30 cellular contexts compared by ENCODE assay signal in genomic region chr21:45413922-45414321, GRCh38. TPM values are rescaled to one million over a fixed set of nuclear protein-coding genes. Genes with fewer than 3 reads are reported as not detected.
DNase-seq lines count a peak whose midpoint lies in the region; ATAC-seq and TF ChIP-seq lines count a peak whose summit lies in the region.
"Had no signal": no experiment of that assay in that cellular context is flagged by ENCODE, and none has a peak within 500 bp of the region (broad histone marks: within the 10 kb centered on the region; RNA-seq: fewer than 3 reads in every experiment).

No MANE protein-coding gene starts in this region.

- peaks cover 81% of the 10 kb centered on the region for H3K4me1 ChIP-seq in Panc1 (ENCODE audit: control insufficient read depth, insufficient read depth, low read length)
- H3K4me1 ChIP-seq: pancreas had no signal

- no peaks in the 10 kb centered on the region; the same call in 1 of the 2 replicates for H3K36me3 ChIP-seq in Panc1 (ENCODE audit: control insufficient read depth, insufficient read depth, low read length)
- H3K36me3 ChIP-seq: BLaER1 treated with 17β-estradiol and CSF1 and Interleukin-3, amounts not matched to agents 10 nM and 100 nM; pancreas; Peyer's patch; right lobe of liver; SJCRH30; suprapubic skin had no signal

- no peak overlapping the region for H3K27ac Mint-ChIP-seq in glutamatergic neuron (ENCODE audit: unreplicated experiment)
- peak overlapping the region; percentile 62 for H3K27ac Mint-ChIP-seq in progenitor cell of endocrine pancreas
- H3K27ac Mint-ChIP-seq: activated naive CD4-positive, alpha-beta T cell treated with anti-CD3 and anti-CD28 coated beads, Interleukin-2, amount 10 ng/mL, durations not matched to agents 7 days and 5 days; activated T-helper 1 cell treated with anti-CD3 and anti-CD28 coated beads, Interleukin-12 subunit alpha, Interleukin-12 subunit beta, Interleukin-2, Interleukin-4 antibody, amounts not matched to agents 30 ng/mL and 10 ng/mL and 1 ng/mL, durations not matched to agents 14 hours and 24 hours and 36 hours; stimulated activated effector memory CD8-positive, alpha-beta T cell treated with anti-CD3 and anti-CD28 coated beads, Interleukin-12 subunit alpha, Interleukin-12 subunit beta, amount 100 ng/mL, for 72 hours had no signal

- in situ Hi-C loops in Panc1 (cut with HindIII; ENCODE audit: low pct_unique_long_range_greater_than_20kb, low sequenced_read_pairs), result no loop called here

- TF ChIP-seq CTCF in Panc1 (IDR thresholded peaks at IDR 0.05) (no peak), glutamatergic neuron (IDR thresholded peaks at IDR 0.05; ENCODE audit: partially characterized antibody, unreplicated experiment) (no peak), progenitor cell of endocrine pancreas (IDR thresholded peaks at IDR 0.05; ENCODE audit: unreplicated experiment) (no peak)

- DNase-seq in Panc1 (ENCODE audit: low read depth, low spot score), result no peak
- DNase-seq in glutamatergic neuron, result peak; percentile 11
- peak; percentile 74 for DNase-seq in left kidney (ENCODE audit: low read depth, low spot score)
- no peak for DNase-seq in progenitor cell of endocrine pancreas (ENCODE audit: low spot score, unreplicated experiment)
- DNase-seq in NCI-H1930 (lab: John Stamatoyannopoulos, UW), result no peak
- DNase-seq: activated naive CD4-positive, alpha-beta T cell treated with anti-CD3 and anti-CD28 coated beads, Interleukin-2, amount 10 ng/mL, durations not matched to agents 7 days and 5 days; Caco-2; DMS79; effector CD8-positive, alpha-beta T cell; GF-D8; head of caudate nucleus; left colon; naive thymus-derived CD4-positive, alpha-beta T cell; NCI-H1105; NCI-H187 treated with DMSO at 0.1 percent for 48 hours; NCI-H524; NK-92 treated with Interleukin-12 subunit alpha and Interleukin-12 subunit beta, amount 100 ng/mL, for 24 hours; Peyer's patch; SJCRH30; stimulated activated CD4-positive, alpha-beta T cell treated with anti-CD3 and anti-CD28 coated beads, Interleukin-4, amount 100 ng/mL, for 24 hours had no signal

- H3K4me1 Mint-ChIP-seq in glutamatergic neuron (ENCODE audit: low read depth, unreplicated experiment), result peaks cover 5% of the 10 kb centered on the region
- peaks cover 40% of the 10 kb centered on the region for H3K4me1 Mint-ChIP-seq in progenitor cell of endocrine pancreas (ENCODE audit: low read depth)
- H3K4me1 Mint-ChIP-seq: activated naive CD4-positive, alpha-beta T cell treated with anti-CD3 and anti-CD28 coated beads, Interleukin-2, amount 10 ng/mL, durations not matched to agents 7 days and 5 days; naive thymus-derived CD4-positive, alpha-beta T cell; stimulated activated effector memory CD8-positive, alpha-beta T cell treated with anti-CD3 and anti-CD28 coated beads, Interleukin-12 subunit alpha, Interleukin-12 subunit beta, amount 100 ng/mL, for 72 hours had no signal

- H3K9me3 ChIP-seq in Panc1 (ENCODE audit: control insufficient read depth, insufficient read depth, low read depth, low read length), result no peaks in the 10 kb centered on the region
- H3K9me3 ChIP-seq: BLaER1 treated with 17β-estradiol and CSF1 and Interleukin-3, amounts not matched to agents 10 nM and 100 nM; Caco-2; pancreas; Peyer's patch; right lobe of liver; SJCRH30; suprapubic skin had no signal

- no TSS peak for BruUV-seq in Panc1 (replicated peaks; lab: Mats Ljungman, UMichigan)

- POLR2A ChIA-PET in Panc1 (lab: Charles Lee), result no interaction called here

- H3K4me3 ChIP-seq in Panc1 (ENCODE audit: low read depth in 2 of 2, low read length in 2 of 2), result 0 out of 4 replicates have a peak overlapping the region, but pooled peaks of 1 of the 2 experiments have one; percentile 8
- H3K4me3 ChIP-seq: BLaER1 treated with 17β-estradiol and CSF1 and Interleukin-3, amounts not matched to agents 10 nM and 100 nM; pancreas; Peyer's patch; right lobe of liver; SJCRH30; suprapubic skin had no signal

- intact Hi-C loops in Panc1 (cut with micrococcal nuclease; ENCODE audit: unreplicated experiment), result loop anchor here (5.0 to 10.0 kb wide), 2 partner anchors 51 to 122 kb away; no protein-coding TSS in a partner anchor

- H3K27me3 Mint-ChIP-seq in glutamatergic neuron (ENCODE audit: unreplicated experiment) (peaks cover 3% of the 10 kb centered on the region), progenitor cell of endocrine pancreas (no peaks in the 10 kb centered on the region)

- H3K9me3 Mint-ChIP-seq in glutamatergic neuron (ENCODE audit: unreplicated experiment) (peaks cover 7% of the 10 kb centered on the region), progenitor cell of endocrine pancreas (ENCODE audit: low read depth) (no peaks in the 10 kb centered on the region)
- H3K9me3 Mint-ChIP-seq: activated naive CD4-positive, alpha-beta T cell treated with anti-CD3 and anti-CD28 coated beads, Interleukin-2, amount 10 ng/mL, durations not matched to agents 7 days and 5 days; activated T-helper 1 cell treated with anti-CD3 and anti-CD28 coated beads, Interleukin-12 subunit alpha, Interleukin-12 subunit beta, Interleukin-2, Interleukin-4 antibody, amounts not matched to agents 30 ng/mL and 10 ng/mL and 1 ng/mL, durations not matched to agents 14 hours and 24 hours and 36 hours; mesothelial cell of epicardium; naive thymus-derived CD4-positive, alpha-beta T cell; stimulated activated effector memory CD8-positive, alpha-beta T cell treated with anti-CD3 and anti-CD28 coated beads, Interleukin-12 subunit alpha, Interleukin-12 subunit beta, amount 100 ng/mL, for 72 hours had no signal

- ATAC-seq in Panc1 (no peak), HG02840 (IDR thresholded peaks at IDR 0.05; ENCODE audit: low FRiP score, unreplicated experiment) (no peak), GM18909 (IDR thresholded peaks at IDR 0.05; ENCODE audit: poor library complexity, unreplicated experiment) (no peak), GM19467 (IDR thresholded peaks at IDR 0.05; ENCODE audit: unreplicated experiment) (no peak)
- ATAC-seq: left colon; naive thymus-derived CD4-positive, alpha-beta T cell; pancreas; stimulated activated effector memory CD8-positive, alpha-beta T cell treated with anti-CD3 and anti-CD28 coated beads, Interleukin-12 subunit alpha, Interleukin-12 subunit beta, amount 100 ng/mL, for 72 hours had no signal

- H3K36me3 Mint-ChIP-seq in glutamatergic neuron (ENCODE audit: unreplicated experiment) (no peaks in the 10 kb centered on the region), progenitor cell of endocrine pancreas (ENCODE audit: insufficient read depth) (no peaks in the 10 kb centered on the region)
- H3K36me3 Mint-ChIP-seq: activated naive CD4-positive, alpha-beta T cell treated with anti-CD3 and anti-CD28 coated beads, Interleukin-2, amount 10 ng/mL, durations not matched to agents 7 days and 5 days; mesothelial cell of epicardium; naive thymus-derived CD4-positive, alpha-beta T cell; stimulated activated effector memory CD8-positive, alpha-beta T cell treated with anti-CD3 and anti-CD28 coated beads, Interleukin-12 subunit alpha, Interleukin-12 subunit beta, amount 100 ng/mL, for 72 hours had no signal

- CTCF ChIA-PET in Panc1 (lab: Charles Lee), result no interaction called here

- H3K27me3 ChIP-seq in Panc1 (ENCODE audit: control insufficient read depth, insufficient read depth, low read length), result no peaks in the 10 kb centered on the region
- H3K27me3 ChIP-seq: pancreas, Peyer's patch, right lobe of liver, SJCRH30, suprapubic skin had no signal

- H3K4me3 Mint-ChIP-seq in glutamatergic neuron (ENCODE audit: unreplicated experiment) (no peak overlapping the region), progenitor cell of endocrine pancreas (ENCODE audit: low read depth) (no peak overlapping the region)
- H3K4me3 Mint-ChIP-seq: activated naive CD4-positive, alpha-beta T cell treated with anti-CD3 and anti-CD28 coated beads, Interleukin-2, amount 10 ng/mL, durations not matched to agents 7 days and 5 days; activated T-helper 1 cell treated with anti-CD3 and anti-CD28 coated beads, Interleukin-12 subunit alpha, Interleukin-12 subunit beta, Interleukin-2, Interleukin-4 antibody, amounts not matched to agents 30 ng/mL and 10 ng/mL and 1 ng/mL, durations not matched to agents 14 hours and 24 hours and 36 hours; mesothelial cell of epicardium; naive thymus-derived CD4-positive, alpha-beta T cell; stimulated activated effector memory CD8-positive, alpha-beta T cell treated with anti-CD3 and anti-CD28 coated beads, Interleukin-12 subunit alpha, Interleukin-12 subunit beta, amount 100 ng/mL, for 72 hours had no signal

- peak overlapping the region; percentile 93 for H3K27ac ChIP-seq in Panc1 (ENCODE audit: low read length)
- H3K27ac ChIP-seq: BLaER1 treated with 17β-estradiol and CSF1 and Interleukin-3, amounts not matched to agents 10 nM and 100 nM; pancreas; Peyer's patch; SJCRH30; suprapubic skin had no signal

RNA-seq across cellular contexts. Expression of gene COL18A1, which starts 9.0 kb away (rescaled TPM):
- total RNA-seq in Panc1 (2021; ENCODE audit: unreplicated experiment), result 676 TPM
- 1,186 TPM for polyA plus RNA-seq in Panc1 (2012; ENCODE audit: insufficient read length)
- 9.5 TPM for total RNA-seq in glutamatergic neuron (ENCODE audit: unreplicated experiment)
- total RNA-seq in progenitor cell of endocrine pancreas, result 271 TPM in 2 replicates

Comparison
In these comparisons a context has a peak if more than half of its experiments do, and no peak if none do; other contexts are left out.
1. DNase-seq: peak in glutamatergic neuron (single experiment) and left kidney (single experiment); none in Panc1 (single experiment), progenitor cell of endocrine pancreas (single experiment) and NCI-H1930 (0 of 2).
2. RNA of gene COL18A1, which starts 9.0 kb away (total RNA-seq): 676 TPM in Panc1 (single experiment) and 271 TPM in progenitor cell of endocrine pancreas; 9.5 TPM in glutamatergic neuron (single experiment); every median in the first group is over 10 times any median in the second.